ENCODE assay signal across 19 cellular contexts in the genomic region with DNA sequence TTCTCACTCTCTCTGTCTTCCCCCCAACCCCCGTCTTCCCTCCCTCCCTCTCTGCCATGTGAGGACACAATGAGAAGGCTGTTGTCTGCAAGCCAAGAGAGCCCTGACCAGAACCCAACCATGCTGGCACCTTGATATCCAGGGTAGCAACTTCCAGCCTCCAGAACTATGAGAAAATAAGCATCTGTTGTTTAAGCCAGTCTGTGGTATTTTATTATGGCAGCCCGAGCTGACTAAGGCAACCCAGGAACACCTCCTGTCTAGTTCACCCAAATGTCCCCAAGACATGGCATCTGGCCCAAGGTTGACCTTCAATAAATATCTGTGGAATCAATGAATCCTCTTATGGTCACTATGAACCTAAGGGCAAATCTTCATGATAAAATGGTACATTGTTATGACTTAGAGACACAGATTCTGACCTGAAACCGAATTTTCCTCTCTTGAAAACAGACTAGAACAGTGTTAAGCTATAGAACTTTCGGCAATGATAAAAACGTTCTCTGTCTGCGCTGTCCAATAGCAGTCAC. TPM values are rescaled to one million over a fixed set of nuclear protein-coding genes. Genes with fewer than 3 reads are reported as not detected.
A peak's percentile ranks its signal among the peaks of the same experiment; 100 is the strongest.
DNase-seq lines count a peak whose midpoint lies in the region; ATAC-seq and TF ChIP-seq lines count a peak whose summit lies in the region.
"Had no signal": no experiment of that assay in that cellular context is flagged by ENCODE, and none has a peak within 500 bp of the region (broad histone marks: within the 10 kb centered on the region; RNA-seq: fewer than 3 reads in every experiment).

No MANE protein-coding gene starts in this region.

- no peaks in the 10 kb centered on the region for H3K27me3 Mint-ChIP-seq in CD8-positive, alpha-beta T cell (ENCODE audit: low read depth)
- no peaks in the 10 kb centered on the region for H3K27me3 Mint-ChIP-seq in IgD-negative memory B cell
- H3K27me3 Mint-ChIP-seq in activated naive CD8-positive, alpha-beta T cell treated with anti-CD3 and anti-CD28 coated beads, Interleukin-2, amount 50 U/mL, for 24 hours = no peaks in the 10 kb centered on the region

- no peak for TF ChIP-seq POLR2A in lower leg skin (IDR thresholded peaks at IDR 0.05)

- POLR2A ChIA-PET in CD8-positive, alpha-beta T cell (lab: Charles Lee) = interaction anchor here (2.4 kb wide), 1 partner anchor 10 kb away, joined by 7 read pairs; no protein-coding TSS in a partner anchor

- H3K36me3 Mint-ChIP-seq in CD8-positive, alpha-beta T cell = peaks cover 65% of the 10 kb centered on the region
- peaks cover 21% of the 10 kb centered on the region for H3K36me3 Mint-ChIP-seq in IgD-negative memory B cell
- H3K36me3 Mint-ChIP-seq in activated naive CD8-positive, alpha-beta T cell treated with anti-CD3 and anti-CD28 coated beads, Interleukin-2, amount 50 U/mL, for 24 hours (ENCODE audit: low read depth) = peaks cover 75% of the 10 kb centered on the region
- peaks cover 77% of the 10 kb centered on the region for H3K36me3 Mint-ChIP-seq in stimulated activated effector memory CD8-positive, alpha-beta T cell treated with anti-CD3 and anti-CD28 coated beads, Interleukin-12 subunit alpha, Interleukin-12 subunit beta, amount 100 ng/mL, for 72 hours

- H3K27me3 ChIP-seq in CD8-positive, alpha-beta T cell (ENCODE audit: insufficient read depth, low read length) = no peaks in the 10 kb centered on the region
- H3K27me3 ChIP-seq in H7 (ENCODE audit: control insufficient read depth, insufficient read depth, low read length) = peaks cover 3% of the 10 kb centered on the region; the same call in 1 of the 2 replicates

- DNase-seq in CD8-positive, alpha-beta T cell = no peak
- DNase-seq in activated naive CD8-positive, alpha-beta T cell treated with anti-CD3 and anti-CD28 coated beads, Interleukin-2, amount 50 U/mL, for 24 hours = no peak
- no peak for DNase-seq in stimulated activated effector memory CD8-positive, alpha-beta T cell treated with anti-CD3 and anti-CD28 coated beads, Interleukin-12 subunit alpha, Interleukin-12 subunit beta, amount 100 ng/mL, for 72 hours (ENCODE audit: low spot score in 2 of 2)
- no peak for DNase-seq in lower leg skin (ENCODE audit: low spot score in 2 of 2)
- DNase-seq in H7 = no peak
- DNase-seq: ACHN, AML-193, Caco-2, NCI-H1417, NCI-H1930, NCI-H226, NCI-H524, PC-9 had no signal

- H3K4me3 Mint-ChIP-seq in CD8-positive, alpha-beta T cell = no peak overlapping the region
- H3K4me3 Mint-ChIP-seq in IgD-negative memory B cell = peak overlapping the region in 1 of 4 donors; percentile 44
- H3K4me3 Mint-ChIP-seq in activated naive CD8-positive, alpha-beta T cell treated with anti-CD3 and anti-CD28 coated beads, Interleukin-2, amount 50 U/mL, for 24 hours = no peak overlapping the region
- H3K4me3 Mint-ChIP-seq in stimulated activated effector memory CD8-positive, alpha-beta T cell treated with anti-CD3 and anti-CD28 coated beads, Interleukin-12 subunit alpha, Interleukin-12 subunit beta, amount 100 ng/mL, for 72 hours = no peak overlapping the region
- H3K4me3 Mint-ChIP-seq: CD14-positive monocyte, GM23338 had no signal

- no peak for TF ChIP-seq CTCF in CD8-positive, alpha-beta T cell (IDR thresholded peaks at IDR 0.05)
- no peak for TF ChIP-seq CTCF in lower leg skin (IDR thresholded peaks at IDR 0.05)

- H3K9me3 Mint-ChIP-seq in CD8-positive, alpha-beta T cell = no peaks in the 10 kb centered on the region
- no peaks in the 10 kb centered on the region for H3K9me3 Mint-ChIP-seq in IgD-negative memory B cell
- H3K9me3 Mint-ChIP-seq in activated naive CD8-positive, alpha-beta T cell treated with anti-CD3 and anti-CD28 coated beads, Interleukin-2, amount 50 U/mL, for 24 hours = no peaks in the 10 kb centered on the region
- no peaks in the 10 kb centered on the region for H3K9me3 Mint-ChIP-seq in stimulated activated effector memory CD8-positive, alpha-beta T cell treated with anti-CD3 and anti-CD28 coated beads, Interleukin-12 subunit alpha, Interleukin-12 subunit beta, amount 100 ng/mL, for 72 hours

- ATAC-seq in CD8-positive, alpha-beta T cell = no peak
- no peak for ATAC-seq in activated naive CD8-positive, alpha-beta T cell treated with anti-CD3 and anti-CD28 coated beads, Interleukin-2, amount 50 U/mL, for 24 hours
- no peak for ATAC-seq in stimulated activated effector memory CD8-positive, alpha-beta T cell treated with anti-CD3 and anti-CD28 coated beads, Interleukin-12 subunit alpha, Interleukin-12 subunit beta, amount 100 ng/mL, for 72 hours
- no peak for ATAC-seq in GM19463 (IDR thresholded peaks at IDR 0.05; ENCODE audit: unreplicated experiment)
- ATAC-seq: GM12878, GM23338, K562 had no signal

- H3K9me3 ChIP-seq in CD8-positive, alpha-beta T cell (ENCODE audit: low read length) = no peaks in the 10 kb centered on the region
- H3K9me3 ChIP-seq: Caco-2 had no signal

- peaks cover 59% of the 10 kb centered on the region for H3K4me1 Mint-ChIP-seq in CD8-positive, alpha-beta T cell (ENCODE audit: low read depth)
- peaks cover 21 to 32% (median 25%) of the 10 kb centered on the region in 3 donors for H3K4me1 Mint-ChIP-seq in IgD-negative memory B cell
- H3K4me1 Mint-ChIP-seq in activated naive CD8-positive, alpha-beta T cell treated with anti-CD3 and anti-CD28 coated beads, Interleukin-2, amount 50 U/mL, for 24 hours = peaks cover 54% of the 10 kb centered on the region
- peaks cover 66% of the 10 kb centered on the region for H3K4me1 Mint-ChIP-seq in stimulated activated effector memory CD8-positive, alpha-beta T cell treated with anti-CD3 and anti-CD28 coated beads, Interleukin-12 subunit alpha, Interleukin-12 subunit beta, amount 100 ng/mL, for 72 hours

- H3K27ac Mint-ChIP-seq in CD8-positive, alpha-beta T cell = peak overlapping the region; percentile 52
- peak overlapping the region in 2 of 3 donors; percentile 24 to 34 for H3K27ac Mint-ChIP-seq in IgD-negative memory B cell
- H3K27ac Mint-ChIP-seq in activated naive CD8-positive, alpha-beta T cell treated with anti-CD3 and anti-CD28 coated beads, Interleukin-2, amount 50 U/mL, for 24 hours = peak overlapping the region; percentile 9
- peak overlapping the region; percentile 78 for H3K27ac Mint-ChIP-seq in stimulated activated effector memory CD8-positive, alpha-beta T cell treated with anti-CD3 and anti-CD28 coated beads, Interleukin-12 subunit alpha, Interleukin-12 subunit beta, amount 100 ng/mL, for 72 hours
- H3K27ac Mint-ChIP-seq: CD14-positive monocyte, GM23338 had no signal

- CTCF ChIA-PET in CD8-positive, alpha-beta T cell (lab: Charles Lee) = interaction anchor here (1.1 to 1.6 kb wide), 2 partner anchors 9 to 11 kb away, joined by 3 to 5 read pairs; no protein-coding TSS in a partner anchor

- 89 to 91% methylated on average over 6 of the region's 6 CpGs for WGBS in lower leg skin, 2 donors

- H3K36me3 ChIP-seq in CD8-positive, alpha-beta T cell (ENCODE audit: insufficient read depth, low read length) = peaks cover 4% of the 10 kb centered on the region
- H3K36me3 ChIP-seq in H7 (replicated peaks; ENCODE audit: control insufficient read depth, insufficient read depth, low read length) = no peaks in the 10 kb centered on the region

- H3K4me3 ChIP-seq in CD8-positive, alpha-beta T cell (ENCODE audit: low read depth, low read length) = no peak overlapping the region
- H3K4me3 ChIP-seq in lower leg skin (ENCODE audit: low read depth, poor library complexity, severe bottlenecking) = no peak overlapping the region
- no peak overlapping the region for H3K4me3 ChIP-seq in H7 (ENCODE audit: insufficient read depth, low read depth, low read length)
- H3K4me3 ChIP-seq: GM12878, GM23338, K562, PC-9 had no signal

- H3K4me1 ChIP-seq in CD8-positive, alpha-beta T cell (ENCODE audit: insufficient read depth, low read length) = peaks cover 19% of the 10 kb centered on the region

- intact Hi-C loops in CD8-positive, alpha-beta T cell (cut with DNase I, micrococcal nuclease) = no loop called here
- intact Hi-C loops in lower leg skin (cut with DNase I; ENCODE audit: low total_unique reads) = no loop called here

- H3K27ac ChIP-seq in CD8-positive, alpha-beta T cell (ENCODE audit: low read depth, low read length) = no peak overlapping the region
- H3K27ac ChIP-seq: PC-9 had no signal

RNA-seq across cellular contexts. Expression of a gene that starts 26.5 kb away (rescaled TPM):
- total RNA-seq in CD8-positive, alpha-beta T cell = 10 to 100 TPM; 72.9 to 75.2 TPM
- 43.1 TPM for polyA plus RNA-seq in IgD-negative memory B cell
- 10 to 100 TPM; 11.2 to 39.5 (median 25.6) TPM for total RNA-seq in lower leg skin
- total RNA-seq in H7 (2014; rRNA removed; shearing (Covaris generic)) = 0.81 and 0.90 TPM in 2 replicates

Comparison
In these comparisons a context has a peak if more than half of its experiments do, and no peak if none do; other contexts are left out.
1. H3K27ac Mint-ChIP-seq: peak in every context shown above with its lines; median percentile 78 in stimulated activated effector memory CD8-positive, alpha-beta T cell treated with anti-CD3 and anti-CD28 coated beads, Interleukin-12 subunit alpha, Interleukin-12 subunit beta, amount 100 ng/mL, for 72 hours; 52 in CD8-positive, alpha-beta T cell; 29 in IgD-negative memory B cell; 9 in activated naive CD8-positive, alpha-beta T cell treated with anti-CD3 and anti-CD28 coated beads, Interleukin-2, amount 50 U/mL, for 24 hours.